In genomic region chr20:9061434-9061833, GRCh38 we compare ENCODE assay signal across 33 cellular contexts.
"Had no signal": no experiment of that assay in that cellular context is flagged by ENCODE, and none has a peak within 500 bp of the region (broad histone marks: within the 10 kb centered on the region; RNA-seq: fewer than 3 reads in every experiment).

No MANE protein-coding gene starts in this region.

- H3K27me3 ChIP-seq: ascending aorta, cardiac muscle cell had no signal

- ATAC-seq: activated CD4-positive, alpha-beta T cell treated with anti-CD3 and anti-CD28 coated beads for 36 hours; activated CD4-positive, CD25-positive, alpha-beta regulatory T cell treated with anti-CD3 and anti-CD28 coated beads, Interleukin-2, amount 50 U/mL, for 24 hours; activated CD8-positive, alpha-beta memory T cell treated with anti-CD3 and anti-CD28 coated beads, Interleukin-2, amount 10 ng/mL, durations not matched to agents 7 days and 5 days; activated CD8-positive, alpha-beta T cell treated with anti-CD3 and anti-CD28 coated beads, Interleukin-2, amount 10 ng/mL, durations not matched to agents 7 days and 5 days; activated naive CD8-positive, alpha-beta T cell treated with anti-CD3 and anti-CD28 coated beads, Interleukin-2, amount 50 U/mL, for 24 hours; WTC11 had no signal

- H3K27ac ChIP-seq: ascending aorta, cardiac muscle cell, WERI-Rb-1 had no signal

- H3K9me3 ChIP-seq: ascending aorta had no signal

- H3K36me3 ChIP-seq: ascending aorta, cardiac muscle cell, WERI-Rb-1 had no signal

- DNase-seq: activated CD4-positive, alpha-beta memory T cell treated with anti-CD3 and anti-CD28 coated beads, Interleukin-2, amount 10 ng/mL, durations not matched to agents 7 days and 5 days; activated CD4-positive, alpha-beta T cell treated with anti-CD3 and anti-CD28 coated beads for 1 hour; activated CD4-positive, alpha-beta T cell treated with anti-CD3 and anti-CD28 coated beads for 36 hours; activated CD4-positive, alpha-beta T cell treated with anti-CD3 and anti-CD28 coated beads for 48 hours; activated CD4-positive, alpha-beta T cell treated with anti-CD3 and anti-CD28 coated beads, Interleukin-2, amount 10 ng/mL, durations not matched to agents 7 days and 5 days; activated CD4-positive, alpha-beta T cell treated with anti-CD3 and anti-CD28 coated beads, Interleukin-2, amount 50 U/mL, for 48 hours; activated CD4-positive, CD25-positive, alpha-beta regulatory T cell; activated CD8-positive, alpha-beta memory T cell treated with anti-CD3 and anti-CD28 coated beads for 24 hours; activated CD8-positive, alpha-beta memory T cell treated with anti-CD3 and anti-CD28 coated beads, Interleukin-2, amount 10 ng/mL, durations not matched to agents 7 days and 5 days; activated CD8-positive, alpha-beta memory T cell treated with anti-CD3 and anti-CD28 coated beads, Interleukin-2, amount 50 U/mL, for 48 hours; activated CD8-positive, alpha-beta T cell treated with anti-CD3 and anti-CD28 coated beads, Interleukin-2, amount 10 ng/mL, durations not matched to agents 7 days and 5 days; activated effector memory CD4-positive, alpha-beta T cell treated with Interleukin-2 at 50 U/mL for 16 hours; activated gamma-delta T cell; activated naive CD4-positive, alpha-beta T cell treated with anti-CD3 and anti-CD28 coated beads, Interleukin-2, amount 10 ng/mL, durations not matched to agents 7 days and 5 days; activated naive CD4-positive, alpha-beta T cell treated with Interleukin-2 at 50 U/mL for 16 hours; activated naive CD8-positive, alpha-beta T cell treated with anti-CD3 and anti-CD28 coated beads, Interleukin-2, amount 10 ng/mL, durations not matched to agents 7 days and 5 days; activated naive CD8-positive, alpha-beta T cell treated with anti-CD3 and anti-CD28 coated beads, Interleukin-2, amount 50 U/mL, for 24 hours; activated T-cell treated with anti-CD3 and anti-CD28 coated beads, Interleukin-2, amount 50 U/mL, for 24 hours; activated T-cell treated with anti-CD3 and anti-CD28 coated beads, Interleukin-2, amount 50 U/mL, for 48 hours; amygdala; anterior cingulate cortex; caudate nucleus; cerebellar nuclear complex; T-helper 1 cell; T-helper 2 cell; T-helper 9 cell; WERI-Rb-1 had no signal

- H3K4me3 ChIP-seq: ascending aorta, cardiac muscle cell had no signal

- FAIRE-seq: bronchial epithelial cell, TTC549 had no signal

- H3K4me1 ChIP-seq: ascending aorta had no signal
